In the genomic region with DNA sequence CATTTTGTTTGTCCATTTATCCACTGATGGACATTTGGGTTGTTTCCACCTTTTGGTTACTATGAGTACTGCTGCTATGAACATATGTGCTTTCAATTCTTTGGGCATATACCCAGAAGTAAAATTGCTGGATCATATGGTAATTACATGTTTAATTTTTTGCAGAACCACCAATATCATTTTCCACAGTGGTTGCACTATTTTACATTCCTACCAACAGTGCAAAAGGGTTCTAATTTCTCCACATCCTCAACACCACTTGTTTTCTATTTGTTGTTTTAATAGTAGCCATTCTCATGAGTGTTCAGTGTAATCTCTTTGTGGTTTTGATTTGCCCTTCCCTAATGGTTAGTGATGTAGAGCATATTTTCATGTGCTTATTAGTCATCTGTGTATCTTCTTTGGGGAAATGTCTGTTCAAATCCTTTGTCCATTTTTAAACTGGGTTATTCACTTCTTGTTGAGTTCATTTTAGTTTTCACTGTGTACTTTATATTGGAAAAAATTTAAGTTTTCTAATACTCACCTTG, we compare ENCODE assay signal across 12 cellular contexts.
DNase-seq lines count a peak whose midpoint lies in the region; ATAC-seq and TF ChIP-seq lines count a peak whose summit lies in the region.
"Had no signal": no experiment of that assay in that cellular context is flagged by ENCODE, and none has a peak within 500 bp of the region (broad histone marks: within the 10 kb centered on the region; RNA-seq: fewer than 3 reads in every experiment).

No MANE protein-coding gene starts in this region.

- H3K4me3 ChIP-seq in AG04450 (ENCODE audit: low read depth, low read length) = no peak overlapping the region
- H3K4me3 ChIP-seq in HFF-Myc (replicated peaks; ENCODE audit: low read depth, low read length) = no peak overlapping the region
- no peak overlapping the region for H3K4me3 ChIP-seq in astrocyte of the cerebellum (ENCODE audit: low read depth, low read length)
- H3K4me3 ChIP-seq: esophagus muscularis mucosa had no signal

- no peaks in the 10 kb centered on the region for H3K27me3 ChIP-seq in AG04450 (ENCODE audit: control insufficient read depth, insufficient read depth, low read length)
- H3K27me3 ChIP-seq: esophagus muscularis mucosa had no signal

- in situ Hi-C loops in astrocyte of the cerebellum (cut with HindIII; ENCODE audit: low sequenced_read_pairs) = no loop called here

- TF ChIP-seq CTCF in AG04450 (IDR thresholded peaks at IDR 0.05; ENCODE audit: low read depth, low read length) (peak; percentile 34; the same call in 1 of the 2 replicates), HFF-Myc (IDR thresholded peaks at IDR 0.05; ENCODE audit: low read depth, low read length, missing control alignments) (no peak), astrocyte of the cerebellum (IDR thresholded peaks at IDR 0.05; ENCODE audit: low read depth, low read length, missing control alignments) (no peak)

- ATAC-seq in GM18498 (IDR thresholded peaks at IDR 0.05; ENCODE audit: unreplicated experiment) = no peak
- ATAC-seq in GM18517 (IDR thresholded peaks at IDR 0.05; ENCODE audit: unreplicated experiment) = no peak
- ATAC-seq: stimulated activated naive CD8-positive, alpha-beta T cell treated with anti-CD3 and anti-CD28 coated beads, Interleukin-15, amount 100 ng/mL, for 72 hours had no signal

- no peaks in the 10 kb centered on the region for H3K9me3 ChIP-seq in AG04450 (ENCODE audit: control insufficient read depth, insufficient read depth, low read length)
- H3K9me3 ChIP-seq: esophagus muscularis mucosa had no signal

- H3K27ac ChIP-seq in AG04450 (ENCODE audit: low read depth, low read length) = no peak overlapping the region
- H3K27ac ChIP-seq: esophagus muscularis mucosa had no signal

- DNase-seq in AG04450 (ENCODE audit: low read depth, low spot score) (peak; percentile 23), HFF-Myc (ENCODE audit: extremely low read depth, low read depth) (peak; percentile 19), astrocyte of the cerebellum (ENCODE audit: low read depth) (peak; percentile 31), glomerular visceral epithelial cell (ENCODE audit: extremely low spot score) (peak; percentile 10), HPDE6-E6E7 (ENCODE audit: extremely low spot score) (no peak)
- no peak for DNase-seq in stimulated activated naive CD4-positive, alpha-beta T cell treated with Interleukin-2 at 50 U/mL for 16 hours (lab: John Stamatoyannopoulos, UW)
- DNase-seq: activated CD4-positive, alpha-beta T cell treated with anti-CD3 and anti-CD28 coated beads, Interleukin-2, amount 10 ng/mL, durations not matched to agents 7 days and 5 days; caudate nucleus; stimulated activated naive CD8-positive, alpha-beta T cell treated with anti-CD3 and anti-CD28 coated beads, Interleukin-15, amount 100 ng/mL, for 72 hours had no signal

- CTCF ChIA-PET in AG04450 (lab: Charles Lee) = no interaction called here

- POLR2A ChIA-PET in AG04450 (lab: Yijun Ruan, JAX) = no interaction called here

Comparison
In these comparisons a context has a peak if more than half of its experiments do, and no peak if none do; other contexts are left out.
1. DNase-seq: peak in AG04450 (single experiment), HFF-Myc (single experiment), astrocyte of the cerebellum (single experiment) and glomerular visceral epithelial cell (single experiment); none in HPDE6-E6E7 (single experiment) and stimulated activated naive CD4-positive, alpha-beta T cell treated with Interleukin-2 at 50 U/mL for 16 hours (single experiment).